16 cellular contexts compared by ENCODE assay signal in genomic region chr1:63683759-63684158, GRCh38.
DNase-seq lines count a peak whose midpoint lies in the region; TF ChIP-seq lines count a peak whose summit lies in the region.
"Had no signal": no experiment of that assay in that cellular context is flagged by ENCODE, and none has a peak within 500 bp of the region (broad histone marks: within the 10 kb centered on the region; RNA-seq: fewer than 3 reads in every experiment).

No MANE protein-coding gene starts in this region.

- H3K4me3 ChIP-seq in prostate gland = no peak overlapping the region
- no peak overlapping the region for H3K4me3 ChIP-seq in CD8-positive, alpha-beta memory T cell (ENCODE audit: low read length)
- H3K4me3 ChIP-seq: A549, HAP-1 had no signal

- H3K27me3 Mint-ChIP-seq in activated CD4-positive, alpha-beta memory T cell treated with anti-CD3 and anti-CD28 coated beads for 36 hours = no peaks in the 10 kb centered on the region
- H3K27me3 Mint-ChIP-seq in activated CD4-positive, alpha-beta memory T cell treated with anti-CD3 and anti-CD28 coated beads, Interleukin-2, amount 10 ng/mL, durations not matched to agents 7 days and 5 days = peaks cover under 1% of the 10 kb centered on the region
- H3K27me3 Mint-ChIP-seq in nephron (ENCODE audit: low read depth) = peaks cover 3% of the 10 kb centered on the region
- peaks cover 5% of the 10 kb centered on the region in 2 donors for H3K27me3 Mint-ChIP-seq in CD8-positive, alpha-beta memory T cell

- H3K36me3 Mint-ChIP-seq in activated CD4-positive, alpha-beta memory T cell treated with anti-CD3 and anti-CD28 coated beads for 36 hours = peaks cover 5% of the 10 kb centered on the region
- H3K36me3 Mint-ChIP-seq in activated CD4-positive, alpha-beta memory T cell treated with anti-CD3 and anti-CD28 coated beads, Interleukin-2, amount 10 ng/mL, durations not matched to agents 7 days and 5 days (ENCODE audit: low read depth) = no peaks in the 10 kb centered on the region
- no peaks in the 10 kb centered on the region for H3K36me3 Mint-ChIP-seq in nephron (ENCODE audit: low read depth)
- no peaks in the 10 kb centered on the region for H3K36me3 Mint-ChIP-seq in CD8-positive, alpha-beta memory T cell

- no peaks in the 10 kb centered on the region for H3K9me3 ChIP-seq in prostate gland
- no peaks in the 10 kb centered on the region for H3K9me3 ChIP-seq in CD8-positive, alpha-beta memory T cell (ENCODE audit: low read length)
- H3K9me3 ChIP-seq: Caco-2, HAP-1 had no signal

- H3K27ac Mint-ChIP-seq in activated CD4-positive, alpha-beta memory T cell treated with anti-CD3 and anti-CD28 coated beads for 36 hours = peak overlapping the region; percentile 35
- H3K27ac Mint-ChIP-seq in activated CD4-positive, alpha-beta memory T cell treated with anti-CD3 and anti-CD28 coated beads, Interleukin-2, amount 10 ng/mL, durations not matched to agents 7 days and 5 days = no peak overlapping the region
- H3K27ac Mint-ChIP-seq in nephron = peak overlapping the region in 2 of 3 experiments; percentile 43 to 46
- peak overlapping the region in 1 of 8 donors; percentile 66 for H3K27ac Mint-ChIP-seq in CD8-positive, alpha-beta memory T cell
- H3K27ac Mint-ChIP-seq: CD4-positive, alpha-beta memory T cell had no signal

- CTCF ChIA-PET in activated CD4-positive, alpha-beta memory T cell treated with anti-CD3 and anti-CD28 coated beads for 36 hours (lab: Charles Lee) = interaction anchor here (0.8 kb wide), 1 partner anchor 8 kb away, joined by 3 read pairs; no protein-coding TSS in a partner anchor
- CTCF ChIA-PET in activated CD4-positive, alpha-beta memory T cell treated with anti-CD3 and anti-CD28 coated beads, Interleukin-2, amount 10 ng/mL, durations not matched to agents 7 days and 5 days (lab: Charles Lee) = no interaction called here
- CTCF ChIA-PET in CD8-positive, alpha-beta memory T cell (lab: Charles Lee) = no interaction called here

- H3K36me3 ChIP-seq in prostate gland = no peaks in the 10 kb centered on the region
- H3K36me3 ChIP-seq in CD8-positive, alpha-beta memory T cell (ENCODE audit: insufficient read depth, low read length) = no peaks in the 10 kb centered on the region
- H3K36me3 ChIP-seq: HAP-1 had no signal

- no peak for DNase-seq in activated CD4-positive, alpha-beta memory T cell treated with anti-CD3 and anti-CD28 coated beads for 36 hours
- DNase-seq in activated CD4-positive, alpha-beta memory T cell treated with anti-CD3 and anti-CD28 coated beads, Interleukin-2, amount 10 ng/mL, durations not matched to agents 7 days and 5 days = no peak
- peak; percentile 10 for DNase-seq in prostate gland (ENCODE audit: low spot score)
- DNase-seq in CD8-positive, alpha-beta memory T cell = no peak
- DNase-seq in HCEC 1CT = no peak
- DNase-seq: 8988T; ACHN; C1 segment of cervical spinal cord; Caco-2; CD4-positive, alpha-beta memory T cell; DMS153; DND-41; GOT3 had no signal

- intact Hi-C loops in activated CD4-positive, alpha-beta memory T cell treated with anti-CD3 and anti-CD28 coated beads for 36 hours (cut with micrococcal nuclease) = no loop called here
- intact Hi-C loops in prostate gland (cut with DNase I) = loop anchor here (10.0 kb wide), 1 partner anchor 351 kb away; no protein-coding TSS in a partner anchor

- no peak overlapping the region for H3K27ac ChIP-seq in prostate gland
- no peak overlapping the region for H3K27ac ChIP-seq in CD8-positive, alpha-beta memory T cell (ENCODE audit: low read depth, low read length)
- H3K27ac ChIP-seq: A549 had no signal

- H3K4me1 ChIP-seq in prostate gland (replicated peaks) = no peaks in the 10 kb centered on the region
- H3K4me1 ChIP-seq in CD8-positive, alpha-beta memory T cell (ENCODE audit: insufficient read depth, low read length) = no peaks in the 10 kb centered on the region
- H3K4me1 ChIP-seq: A549, Caco-2, HAP-1 had no signal

- TF ChIP-seq CTCF in nephron (IDR thresholded peaks at IDR 0.05; ENCODE audit: unreplicated experiment in 3 of 3) (no peak), prostate gland (IDR thresholded peaks at IDR 0.05) (no peak)

- no peaks in the 10 kb centered on the region for H3K4me1 Mint-ChIP-seq in activated CD4-positive, alpha-beta memory T cell treated with anti-CD3 and anti-CD28 coated beads for 36 hours (ENCODE audit: low read depth)
- H3K4me1 Mint-ChIP-seq in activated CD4-positive, alpha-beta memory T cell treated with anti-CD3 and anti-CD28 coated beads, Interleukin-2, amount 10 ng/mL, durations not matched to agents 7 days and 5 days = no peaks in the 10 kb centered on the region
- H3K4me1 Mint-ChIP-seq in nephron = peaks cover 9% of the 10 kb centered on the region
- H3K4me1 Mint-ChIP-seq in CD8-positive, alpha-beta memory T cell = no peaks in the 10 kb centered on the region
- H3K4me1 Mint-ChIP-seq: CD4-positive, alpha-beta memory T cell had no signal

- no peak for TF ChIP-seq POLR2A in prostate gland (IDR thresholded peaks at IDR 0.05)

- POLR2A ChIA-PET in activated CD4-positive, alpha-beta memory T cell treated with anti-CD3 and anti-CD28 coated beads for 36 hours (lab: Charles Lee) = no interaction called here
- POLR2A ChIA-PET in activated CD4-positive, alpha-beta memory T cell treated with anti-CD3 and anti-CD28 coated beads, Interleukin-2, amount 10 ng/mL, durations not matched to agents 7 days and 5 days (lab: Charles Lee) = interaction anchor here (1.0 kb wide), 1 partner anchor 33 kb away, joined by 4 read pairs; no protein-coding TSS in a partner anchor
- POLR2A ChIA-PET in CD8-positive, alpha-beta memory T cell (lab: Charles Lee) = no interaction called here

- no peak overlapping the region for H3K4me3 Mint-ChIP-seq in activated CD4-positive, alpha-beta memory T cell treated with anti-CD3 and anti-CD28 coated beads for 36 hours
- H3K4me3 Mint-ChIP-seq in activated CD4-positive, alpha-beta memory T cell treated with anti-CD3 and anti-CD28 coated beads, Interleukin-2, amount 10 ng/mL, durations not matched to agents 7 days and 5 days = no peak overlapping the region
- H3K4me3 Mint-ChIP-seq in nephron = no peak overlapping the region
- H3K4me3 Mint-ChIP-seq in CD8-positive, alpha-beta memory T cell = no peak overlapping the region
- H3K4me3 Mint-ChIP-seq: CD4-positive, alpha-beta memory T cell had no signal

- no peaks in the 10 kb centered on the region for H3K27me3 ChIP-seq in prostate gland (replicated peaks; ENCODE audit: insufficient read depth)
- no peaks in the 10 kb centered on the region for H3K27me3 ChIP-seq in CD8-positive, alpha-beta memory T cell (ENCODE audit: insufficient read depth, low read length, poor library complexity, severe bottlenecking)

- H3K9me3 Mint-ChIP-seq in activated CD4-positive, alpha-beta memory T cell treated with anti-CD3 and anti-CD28 coated beads for 36 hours = peaks cover 9% of the 10 kb centered on the region
- H3K9me3 Mint-ChIP-seq in activated CD4-positive, alpha-beta memory T cell treated with anti-CD3 and anti-CD28 coated beads, Interleukin-2, amount 10 ng/mL, durations not matched to agents 7 days and 5 days = peaks cover 11% of the 10 kb centered on the region
- peaks cover 6% of the 10 kb centered on the region for H3K9me3 Mint-ChIP-seq in nephron
- H3K9me3 Mint-ChIP-seq in CD8-positive, alpha-beta memory T cell = peaks cover 0 to 5% (median 4%) of the 10 kb centered on the region in 5 donors

- WGBS in prostate gland = 29% methylated on average over 3 of the region's 3 CpGs
